Comparison of ENCODE assay signal across 1 cellular context in the genomic region with DNA sequence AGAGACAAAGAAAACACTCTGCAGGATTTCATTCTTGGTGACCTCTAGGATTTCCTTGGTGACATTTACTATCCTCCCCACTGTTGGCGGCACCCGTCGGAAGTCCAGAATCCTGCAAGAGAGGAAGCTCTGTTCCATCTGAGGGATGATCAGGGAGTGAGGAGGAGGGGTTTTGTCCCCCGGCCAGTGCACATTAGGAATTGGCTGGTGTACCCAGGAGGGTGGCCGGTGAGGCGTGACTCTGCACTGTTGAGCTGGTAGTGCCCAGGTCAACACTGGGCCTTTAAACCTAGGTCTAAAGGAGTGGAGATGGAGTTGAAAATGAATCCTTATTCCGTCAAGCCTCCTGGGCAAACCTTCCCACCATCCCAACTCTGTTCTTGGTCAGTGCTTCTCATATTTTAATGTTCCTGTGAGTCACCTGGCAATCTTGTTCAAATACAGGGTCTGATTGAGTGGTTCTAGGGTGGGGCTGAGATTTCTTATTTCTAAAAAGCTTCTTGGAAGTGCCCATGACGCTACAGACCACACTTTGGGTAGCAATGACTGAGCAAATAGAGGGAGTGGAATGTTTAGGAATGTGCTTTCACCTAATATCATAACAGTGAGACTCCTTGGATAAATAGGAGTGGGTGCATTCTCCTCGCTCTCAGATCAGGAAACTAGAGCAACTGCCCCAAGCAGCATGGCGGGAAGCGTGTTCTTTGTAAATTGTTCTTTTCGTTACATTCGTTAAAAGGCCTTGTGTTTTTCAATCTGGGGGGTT.
A peak's percentile ranks its signal among the peaks of the same experiment; 100 is the strongest.
TF ChIP-seq lines count a peak whose summit lies in the region.

No MANE protein-coding gene starts in this region.

TF ChIP-seq in HepG2, 621 proteins besides CTCF, POLR2A, EP300 and RAD21:
- TF ChIP-seq POLR2AphosphoS5 (IDR thresholded peaks at IDR 0.05; ENCODE audit: low read depth, low read length) (0 out of 2 replicates have a peak, but pooled peaks have one; percentile 9), ZNF20 (CRISPR knock-in tag; IDR thresholded peaks at IDR 0.05) (no peak)
TF ChIP-seq in HepG2: peak in this region for 1.
